ENCODE assay signal across 21 cellular contexts in genomic region chr12:28937196-28937595, GRCh38.
A peak's percentile ranks its signal among the peaks of the same experiment; 100 is the strongest.
DNase-seq lines count a peak whose midpoint lies in the region; ATAC-seq and TF ChIP-seq lines count a peak whose summit lies in the region.
"Had no signal": no experiment of that assay in that cellular context is flagged by ENCODE, and none has a peak within 500 bp of the region (broad histone marks: within the 10 kb centered on the region; RNA-seq: fewer than 3 reads in every experiment).

No MANE protein-coding gene starts in this region.

- TF ChIP-seq CTCF in endodermal cell (conservative IDR thresholded peaks at IDR 0.05) (no peak), kidney epithelial cell (IDR thresholded peaks at IDR 0.05; ENCODE audit: insufficient read depth, low read length, poor library complexity, severe bottlenecking) (no peak), chondrocyte (IDR thresholded peaks at IDR 0.05) (no peak), neural progenitor cell (IDR thresholded peaks at IDR 0.05) (no peak)

- H3K9me3 Mint-ChIP-seq in endodermal cell (no peaks in the 10 kb centered on the region), chondrocyte (ENCODE audit: low read depth) (no peaks in the 10 kb centered on the region), neural progenitor cell (no peaks in the 10 kb centered on the region)
- H3K9me3 Mint-ChIP-seq: activated naive CD4-positive, alpha-beta T cell treated with anti-CD3 and anti-CD28 coated beads, Interleukin-2, amount 10 ng/mL, durations not matched to agents 7 days and 5 days; central memory CD8-positive, alpha-beta T cell had no signal

- H3K27ac Mint-ChIP-seq in endodermal cell (no peak overlapping the region), chondrocyte (ENCODE audit: unreplicated experiment) (no peak overlapping the region), neural progenitor cell (no peak overlapping the region)
- H3K27ac Mint-ChIP-seq: activated naive CD4-positive, alpha-beta T cell treated with anti-CD3 and anti-CD28 coated beads, Interleukin-2, amount 10 ng/mL, durations not matched to agents 7 days and 5 days; mesothelial cell of epicardium had no signal

- H3K79me2 ChIP-seq in neural progenitor cell (ENCODE audit: low read depth), result no peaks in the 10 kb centered on the region

- DNase-seq in Daoy (ENCODE audit: low read depth) (peak; percentile 3), NCI-H2171 (lab: John Stamatoyannopoulos, UW) (peak; percentile 88), endodermal cell (peak; percentile 56), kidney epithelial cell (ENCODE audit: low read depth) (peak; percentile 10), chondrocyte (ENCODE audit: low spot score) (no peak), neural progenitor cell (ENCODE audit: low spot score) (no peak), mesenteric fat pad (ENCODE audit: low spot score) (no peak)
- DNase-seq: activated CD4-positive, alpha-beta T cell treated with anti-CD3 and anti-CD28 coated beads for 1 hour; activated CD8-positive, alpha-beta memory T cell treated with anti-CD3 and anti-CD28 coated beads, Interleukin-2, amount 50 U/mL, for 4 hours; activated naive CD4-positive, alpha-beta T cell treated with anti-CD3 and anti-CD28 coated beads, Interleukin-2, amount 10 ng/mL, durations not matched to agents 7 days and 5 days; Calu3; erythroblast; NCI-H1092; NCI-H526 treated with DMSO at 0.1 percent for 48 hours; occipital lobe; stomach; T-helper 1 cell had no signal

- H3K4me1 ChIP-seq in endodermal cell (ENCODE audit: control insufficient read depth, insufficient read depth, low read length) (no peaks in the 10 kb centered on the region), neural progenitor cell (no peaks in the 10 kb centered on the region)
- H3K4me1 ChIP-seq: stomach had no signal

- no peak overlapping the region for H3K9ac ChIP-seq in endodermal cell (ENCODE audit: extremely low read depth, low read length, poor library complexity, severe bottlenecking)
- no peak overlapping the region for H3K9ac ChIP-seq in neural progenitor cell

- 60 to 64% methylated on average over 3 of the region's 3 CpGs for WGBS in endodermal cell (ENCODE audit: insufficient coverage in 1 of 2, insufficient read length in 1 of 2), 2 experiments

- H3K4me3 ChIP-seq in endodermal cell (ENCODE audit: low read length) (no peak overlapping the region), kidney epithelial cell (ENCODE audit: low read depth, low read length) (no peak overlapping the region), neural progenitor cell (no peak overlapping the region)
- H3K4me3 ChIP-seq: stomach had no signal

- H3K4me3 Mint-ChIP-seq in endodermal cell (no peak overlapping the region), chondrocyte (ENCODE audit: unreplicated experiment) (no peak overlapping the region), neural progenitor cell (no peak overlapping the region)
- H3K4me3 Mint-ChIP-seq: activated naive CD4-positive, alpha-beta T cell treated with anti-CD3 and anti-CD28 coated beads, Interleukin-2, amount 10 ng/mL, durations not matched to agents 7 days and 5 days; central memory CD8-positive, alpha-beta T cell; mesothelial cell of epicardium had no signal

- H3F3A ChIP-seq in neural progenitor cell (ENCODE audit: low read depth), result no peaks in the 10 kb centered on the region

- H3K27me3 ChIP-seq in endodermal cell (ENCODE audit: control insufficient read depth, insufficient read depth, low read length, poor library complexity, severe bottlenecking) (no peaks in the 10 kb centered on the region), kidney epithelial cell (ENCODE audit: control insufficient read depth, insufficient read depth, low read length) (no peaks in the 10 kb centered on the region), neural progenitor cell (no peaks in the 10 kb centered on the region)
- H3K27me3 ChIP-seq: stomach had no signal

- H3K4me2 ChIP-seq in neural progenitor cell, result no peak overlapping the region

- H2AFZ ChIP-seq in neural progenitor cell (replicated peaks), result no peak overlapping the region

- H3K36me3 Mint-ChIP-seq in endodermal cell (ENCODE audit: low read depth) (no peaks in the 10 kb centered on the region), chondrocyte (ENCODE audit: low read depth) (no peaks in the 10 kb centered on the region), neural progenitor cell (no peaks in the 10 kb centered on the region)
- H3K36me3 Mint-ChIP-seq: activated naive CD4-positive, alpha-beta T cell treated with anti-CD3 and anti-CD28 coated beads, Interleukin-2, amount 10 ng/mL, durations not matched to agents 7 days and 5 days; mesothelial cell of epicardium had no signal

- H3K9me3 ChIP-seq in endodermal cell (ENCODE audit: control insufficient read depth, low read length) (no peaks in the 10 kb centered on the region), neural progenitor cell (ENCODE audit: low read depth) (no peaks in the 10 kb centered on the region)
- H3K9me3 ChIP-seq: stomach had no signal

- H3K36me3 ChIP-seq in endodermal cell (ENCODE audit: control insufficient read depth, insufficient read depth, low read length), result no peaks in the 10 kb centered on the region
- no peaks in the 10 kb centered on the region for H3K36me3 ChIP-seq in kidney epithelial cell (ENCODE audit: control insufficient read depth, insufficient read depth, low read length)
- no peaks in the 10 kb centered on the region for H3K36me3 ChIP-seq in neural progenitor cell
- H3K36me3 ChIP-seq: stomach had no signal

- no peak for ATAC-seq in GM18907 (IDR thresholded peaks at IDR 0.05; ENCODE audit: unreplicated experiment)
- ATAC-seq: HepG2 had no signal

- H3K4me1 Mint-ChIP-seq in endodermal cell (peaks cover 13% of the 10 kb centered on the region), chondrocyte (ENCODE audit: low read depth) (peaks cover 47% of the 10 kb centered on the region), neural progenitor cell (peaks cover 6% of the 10 kb centered on the region)
- H3K4me1 Mint-ChIP-seq: activated naive CD4-positive, alpha-beta T cell treated with anti-CD3 and anti-CD28 coated beads, Interleukin-2, amount 10 ng/mL, durations not matched to agents 7 days and 5 days; central memory CD8-positive, alpha-beta T cell had no signal

- H4K20me1 ChIP-seq in neural progenitor cell (ENCODE audit: low read depth), result no peaks in the 10 kb centered on the region

- H3K27me3 Mint-ChIP-seq in endodermal cell (ENCODE audit: insufficient read depth), result no peaks in the 10 kb centered on the region
- H3K27me3 Mint-ChIP-seq in chondrocyte (ENCODE audit: low read depth), result no peaks in the 10 kb centered on the region
- H3K27me3 Mint-ChIP-seq in neural progenitor cell (ENCODE audit: insufficient read depth, low read depth), result no peaks in the 10 kb centered on the region
- H3K27me3 Mint-ChIP-seq: activated naive CD4-positive, alpha-beta T cell treated with anti-CD3 and anti-CD28 coated beads, Interleukin-2, amount 10 ng/mL, durations not matched to agents 7 days and 5 days had no signal

- no peak overlapping the region for H3K27ac ChIP-seq in endodermal cell (ENCODE audit: low read depth, low read length)
- H3K27ac ChIP-seq in neural progenitor cell, result no peak overlapping the region
- H3K27ac ChIP-seq: stomach had no signal

Comparison
In these comparisons a context has a peak if more than half of its experiments do, and no peak if none do; other contexts are left out.
1. DNase-seq: peak in Daoy (single experiment), NCI-H2171 (single experiment), endodermal cell (single experiment) and kidney epithelial cell (single experiment); none in chondrocyte (single experiment), neural progenitor cell (single experiment) and mesenteric fat pad (single experiment).